1 cellular context compared by ENCODE assay signal in the genomic region with DNA sequence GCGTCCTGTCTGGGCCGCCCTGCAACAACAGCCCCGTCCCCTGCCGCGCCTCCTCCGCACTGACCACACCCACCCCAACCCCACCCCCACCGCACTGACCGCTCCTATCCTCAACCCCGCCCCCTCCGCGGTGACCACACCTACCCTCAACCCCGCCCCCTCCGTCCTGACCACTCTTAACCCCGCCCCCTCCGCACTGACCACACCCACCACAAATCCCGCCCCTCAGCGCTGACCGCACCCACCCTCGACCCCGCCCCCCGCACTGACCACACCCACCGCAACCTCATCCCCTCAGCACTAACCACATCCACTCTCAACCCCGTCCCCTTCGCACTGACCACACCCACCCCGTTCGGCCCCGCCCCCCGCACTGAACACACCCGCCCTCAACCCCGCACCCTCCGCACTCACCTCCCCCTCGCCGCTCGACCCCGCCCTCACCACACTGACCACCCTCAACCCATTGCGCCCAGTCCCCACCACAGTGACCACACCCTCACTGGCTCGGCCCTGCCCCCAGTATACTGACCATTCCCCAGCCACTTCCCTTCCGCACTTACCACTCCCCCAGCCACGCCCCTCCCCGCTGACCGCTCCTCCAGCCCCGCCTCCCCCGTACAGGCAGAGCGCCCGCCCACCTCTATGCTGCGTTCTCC.
A peak's percentile ranks its signal among the peaks of the same experiment; 100 is the strongest.
TF ChIP-seq lines count a peak whose summit lies in the region.

No MANE protein-coding gene starts in this region.

TF ChIP-seq in K562, 482 proteins besides CTCF, POLR2A, EP300 and RAD21 (continued from another document and continues in another):
- TF ChIP-seq, protein P1, sequence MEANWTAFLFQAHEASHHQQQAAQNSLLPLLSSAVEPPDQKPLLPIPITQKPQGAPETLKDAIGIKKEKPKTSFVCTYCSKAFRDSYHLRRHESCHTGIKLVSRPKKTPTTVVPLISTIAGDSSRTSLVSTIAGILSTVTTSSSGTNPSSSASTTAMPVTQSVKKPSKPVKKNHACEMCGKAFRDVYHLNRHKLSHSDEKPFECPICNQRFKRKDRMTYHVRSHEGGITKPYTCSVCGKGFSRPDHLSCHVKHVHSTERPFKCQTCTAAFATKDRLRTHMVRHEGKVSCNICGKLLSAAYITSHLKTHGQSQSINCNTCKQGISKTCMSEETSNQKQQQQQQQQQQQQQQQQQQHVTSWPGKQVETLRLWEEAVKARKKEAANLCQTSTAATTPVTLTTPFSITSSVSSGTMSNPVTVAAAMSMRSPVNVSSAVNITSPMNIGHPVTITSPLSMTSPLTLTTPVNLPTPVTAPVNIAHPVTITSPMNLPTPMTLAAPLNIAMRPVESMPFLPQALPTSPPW (CRISPR knock-in tag; IDR thresholded peaks at IDR 0.05), result peak; percentile 69
- TF ChIP-seq SAP30 (IDR thresholded peaks at IDR 0.05; ENCODE audit: borderline replicate concordance, insufficient read depth, low read depth, low read length, poor library complexity, severe bottlenecking) (no peak), MCM5 (IDR thresholded peaks at IDR 0.05; ENCODE audit: low read depth) (no peak), NUFIP1 (IDR thresholded peaks at IDR 0.05; ENCODE audit: partially characterized antibody) (no peak), MYBL2 (IDR thresholded peaks at IDR 0.05; ENCODE audit: low read depth) (no peak), MYBL2 (CRISPR knock-in tag; IDR thresholded peaks at IDR 0.05; ENCODE audit: borderline replicate concordance) (no peak), SPI1 (IDR thresholded peaks at IDR 0.05; ENCODE audit: borderline replicate concordance, low read depth, low read length) (peak; percentile 80), ZNF282 (CRISPR knock-in tag; IDR thresholded peaks at IDR 0.05) (no peak), GATAD2A (IDR thresholded peaks at IDR 0.05) (no peak), HOXB6 (CRISPR knock-in tag; IDR thresholded peaks at IDR 0.05; ENCODE audit: borderline replicate concordance) (no peak), RERE (CRISPR knock-in tag; IDR thresholded peaks at IDR 0.05; ENCODE audit: borderline replicate concordance) (no peak), MLLT1 (IDR thresholded peaks at IDR 0.05) (peak in 1 of 2 experiments; percentile 89; a peak in 2 of 4 replicates), NR1H2 (CRISPR knock-in tag; IDR thresholded peaks at IDR 0.05) (no peak), ZNF280A (IDR thresholded peaks at IDR 0.05; ENCODE audit: low read depth, partially characterized antibody) (no peak), HNRNPUL1 (IDR thresholded peaks at IDR 0.05; ENCODE audit: low read length) (no peak), ZNF444 (CRISPR knock-in tag; IDR thresholded peaks at IDR 0.05) (no peak), ZEB2 (IDR thresholded peaks at IDR 0.05) (no peak), ZNF324 (CRISPR knock-in tag; IDR thresholded peaks at IDR 0.05) (no peak), SOX6 (IDR thresholded peaks at IDR 0.05) (no peak), POLR3G (IDR thresholded peaks at IDR 0.05; ENCODE audit: extremely low read depth, insufficient read length, insufficient replicate concordance) (no peak), ZBTB43 (CRISPR knock-in tag; IDR thresholded peaks at IDR 0.05) (no peak), MBD2 (IDR thresholded peaks at IDR 0.05; ENCODE audit: borderline replicate concordance, low read depth) (no peak), SNIP1 (IDR thresholded peaks at IDR 0.05; ENCODE audit: low read depth) (no peak), ZNF75A (CRISPR knock-in tag; IDR thresholded peaks at IDR 0.05) (no peak), SIX5 (IDR thresholded peaks at IDR 0.05; ENCODE audit: borderline replicate concordance in 1 of 2, insufficient read depth in 1 of 2, low read depth in 1 of 2, low read length in 2 of 2) (no peak), CREB3 (tag; conservative IDR thresholded peaks at IDR 0.05; ENCODE audit: low read depth) (no peak), CXXC5 (CRISPR knock-in tag; IDR thresholded peaks at IDR 0.05) (no peak), GABPB1 (CRISPR knock-in tag; IDR thresholded peaks at IDR 0.05) (no peak), HDGF (IDR thresholded peaks at IDR 0.05) (peak; percentile 70; the same call in 1 of the 2 replicates), ATF3 (IDR thresholded peaks at IDR 0.05) (no peak), ATF3 (CRISPR knock-in tag; conservative IDR thresholded peaks at IDR 0.05) (no peak), POLR2B (IDR thresholded peaks at IDR 0.05; ENCODE audit: low read depth, partially characterized antibody) (no peak), ARID2 (IDR thresholded peaks at IDR 0.05) (no peak), ZNF175 (CRISPR knock-in tag; IDR thresholded peaks at IDR 0.05; ENCODE audit: low read depth) (no peak), HIVEP1 (CRISPR knock-in tag; IDR thresholded peaks at IDR 0.05) (no peak), HNRNPLL (IDR thresholded peaks at IDR 0.05; ENCODE audit: low read depth, low read length, poor library complexity, severe bottlenecking) (no peak), ERF (CRISPR knock-in tag; IDR thresholded peaks at IDR 0.05) (no peak), ELF4 (CRISPR knock-in tag; IDR thresholded peaks at IDR 0.05) (peak; percentile 75; the same call in 1 of the 2 replicates), TAF15 (IDR thresholded peaks at IDR 0.05; ENCODE audit: low read depth, low read length) (no peak), HSF4 (CRISPR knock-in tag; IDR thresholded peaks at IDR 0.05; ENCODE audit: borderline replicate concordance) (no peak), TAF1 (IDR thresholded peaks at IDR 0.05; ENCODE audit: control insufficient read depth, extremely low read depth, insufficient read depth, low read length, severe bottlenecking) (peak; percentile 57), CBX1 (IDR thresholded peaks at IDR 0.05; ENCODE audit: low read depth) (no peak), BRD4 (IDR thresholded peaks at IDR 0.05) (no peak), SRSF3 (IDR thresholded peaks at IDR 0.05; ENCODE audit: insufficient read depth, low read length) (no peak), RBM34 (IDR thresholded peaks at IDR 0.05; ENCODE audit: borderline replicate concordance, insufficient read depth, low read length) (no peak), ZBTB1 (CRISPR knock-in tag; IDR thresholded peaks at IDR 0.05; ENCODE audit: borderline replicate concordance, low read depth) (peak; percentile 98), ZNF431 (CRISPR knock-in tag; IDR thresholded peaks at IDR 0.05) (no peak), L3MBTL2 (IDR thresholded peaks at IDR 0.05) (no peak), POLR2AphosphoS2 (IDR thresholded peaks at IDR 0.05; ENCODE audit: low read length) (0 out of 2 replicates have a peak, but pooled peaks have one; percentile 1)
- TF ChIP-seq, protein P2, sequence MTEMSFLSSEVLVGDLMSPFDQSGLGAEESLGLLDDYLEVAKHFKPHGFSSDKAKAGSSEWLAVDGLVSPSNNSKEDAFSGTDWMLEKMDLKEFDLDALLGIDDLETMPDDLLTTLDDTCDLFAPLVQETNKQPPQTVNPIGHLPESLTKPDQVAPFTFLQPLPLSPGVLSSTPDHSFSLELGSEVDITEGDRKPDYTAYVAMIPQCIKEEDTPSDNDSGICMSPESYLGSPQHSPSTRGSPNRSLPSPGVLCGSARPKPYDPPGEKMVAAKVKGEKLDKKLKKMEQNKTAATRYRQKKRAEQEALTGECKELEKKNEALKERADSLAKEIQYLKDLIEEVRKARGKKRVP (CRISPR knock-in tag; IDR thresholded peaks at IDR 0.05), result no peak
- TF ChIP-seq, protein P3, sequence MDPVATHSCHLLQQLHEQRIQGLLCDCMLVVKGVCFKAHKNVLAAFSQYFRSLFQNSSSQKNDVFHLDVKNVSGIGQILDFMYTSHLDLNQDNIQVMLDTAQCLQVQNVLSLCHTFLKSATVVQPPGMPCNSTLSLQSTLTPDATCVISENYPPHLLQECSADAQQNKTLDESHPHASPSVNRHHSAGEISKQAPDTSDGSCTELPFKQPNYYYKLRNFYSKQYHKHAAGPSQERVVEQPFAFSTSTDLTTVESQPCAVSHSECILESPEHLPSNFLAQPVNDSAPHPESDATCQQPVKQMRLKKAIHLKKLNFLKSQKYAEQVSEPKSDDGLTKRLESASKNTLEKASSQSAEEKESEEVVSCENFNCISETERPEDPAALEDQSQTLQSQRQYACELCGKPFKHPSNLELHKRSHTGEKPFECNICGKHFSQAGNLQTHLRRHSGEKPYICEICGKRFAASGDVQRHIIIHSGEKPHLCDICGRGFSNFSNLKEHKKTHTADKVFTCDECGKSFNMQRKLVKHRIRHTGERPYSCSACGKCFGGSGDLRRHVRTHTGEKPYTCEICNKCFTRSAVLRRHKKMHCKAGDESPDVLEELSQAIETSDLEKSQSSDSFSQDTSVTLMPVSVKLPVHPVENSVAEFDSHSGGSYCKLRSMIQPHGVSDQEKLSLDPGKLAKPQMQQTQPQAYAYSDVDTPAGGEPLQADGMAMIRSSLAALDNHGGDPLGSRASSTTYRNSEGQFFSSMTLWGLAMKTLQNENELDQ (CRISPR knock-in tag; IDR thresholded peaks at IDR 0.05; ENCODE audit: borderline replicate concordance), result no peak
